ENCODE assay signal across 1 cellular context in genomic region chr17:39196191-39196819, GRCh38.
TF ChIP-seq lines count a peak whose summit lies in the region.

No MANE protein-coding gene starts in this region.

TF ChIP-seq in SK-N-SH treated with all-trans-retinoic acid at 6 μM for 48 hours, 23 proteins besides CTCF, POLR2A, EP300 and RAD21 (continued from another document):
- TF ChIP-seq CSRNP3 (CRISPR knock-in tag; IDR thresholded peaks at IDR 0.05), result no peak
- TF ChIP-seq ZNF8 (CRISPR knock-in tag; IDR thresholded peaks at IDR 0.05), result no peak
- no peak for TF ChIP-seq TCF4 (CRISPR knock-in tag; IDR thresholded peaks at IDR 0.05; ENCODE audit: borderline replicate concordance)
- TF ChIP-seq CSDC2 (CRISPR knock-in tag; IDR thresholded peaks at IDR 0.05), result no peak
- no peak for TF ChIP-seq PPARA (CRISPR knock-in tag; IDR thresholded peaks at IDR 0.05; ENCODE audit: borderline replicate concordance)
- TF ChIP-seq, protein P1, sequence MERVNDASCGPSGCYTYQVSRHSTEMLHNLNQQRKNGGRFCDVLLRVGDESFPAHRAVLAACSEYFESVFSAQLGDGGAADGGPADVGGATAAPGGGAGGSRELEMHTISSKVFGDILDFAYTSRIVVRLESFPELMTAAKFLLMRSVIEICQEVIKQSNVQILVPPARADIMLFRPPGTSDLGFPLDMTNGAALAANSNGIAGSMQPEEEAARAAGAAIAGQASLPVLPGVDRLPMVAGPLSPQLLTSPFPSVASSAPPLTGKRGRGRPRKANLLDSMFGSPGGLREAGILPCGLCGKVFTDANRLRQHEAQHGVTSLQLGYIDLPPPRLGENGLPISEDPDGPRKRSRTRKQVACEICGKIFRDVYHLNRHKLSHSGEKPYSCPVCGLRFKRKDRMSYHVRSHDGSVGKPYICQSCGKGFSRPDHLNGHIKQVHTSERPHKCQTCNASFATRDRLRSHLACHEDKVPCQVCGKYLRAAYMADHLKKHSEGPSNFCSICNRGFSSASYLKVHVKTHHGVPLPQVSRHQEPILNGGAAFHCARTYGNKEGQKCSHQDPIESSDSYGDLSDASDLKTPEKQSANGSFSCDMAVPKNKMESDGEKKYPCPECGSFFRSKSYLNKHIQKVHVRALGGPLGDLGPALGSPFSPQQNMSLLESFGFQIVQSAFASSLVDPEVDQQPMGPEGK (CRISPR knock-in tag; IDR thresholded peaks at IDR 0.05; ENCODE audit: borderline replicate concordance), result no peak
- TF ChIP-seq ARNTL (CRISPR knock-in tag; IDR thresholded peaks at IDR 0.05; ENCODE audit: borderline replicate concordance, low read depth), result no peak
- TF ChIP-seq ZFP3 (CRISPR knock-in tag; IDR thresholded peaks at IDR 0.05), result no peak
- TF ChIP-seq BACH2 (CRISPR knock-in tag; IDR thresholded peaks at IDR 0.05; ENCODE audit: borderline replicate concordance), result no peak
- no peak for TF ChIP-seq ZFP30 (CRISPR knock-in tag; IDR thresholded peaks at IDR 0.05)
- TF ChIP-seq ISL1 (CRISPR knock-in tag; IDR thresholded peaks at IDR 0.05), result no peak
- no peak for TF ChIP-seq ZNF70 (CRISPR knock-in tag; IDR thresholded peaks at IDR 0.05)
